16 cellular contexts compared by ENCODE assay signal in the genomic region with DNA sequence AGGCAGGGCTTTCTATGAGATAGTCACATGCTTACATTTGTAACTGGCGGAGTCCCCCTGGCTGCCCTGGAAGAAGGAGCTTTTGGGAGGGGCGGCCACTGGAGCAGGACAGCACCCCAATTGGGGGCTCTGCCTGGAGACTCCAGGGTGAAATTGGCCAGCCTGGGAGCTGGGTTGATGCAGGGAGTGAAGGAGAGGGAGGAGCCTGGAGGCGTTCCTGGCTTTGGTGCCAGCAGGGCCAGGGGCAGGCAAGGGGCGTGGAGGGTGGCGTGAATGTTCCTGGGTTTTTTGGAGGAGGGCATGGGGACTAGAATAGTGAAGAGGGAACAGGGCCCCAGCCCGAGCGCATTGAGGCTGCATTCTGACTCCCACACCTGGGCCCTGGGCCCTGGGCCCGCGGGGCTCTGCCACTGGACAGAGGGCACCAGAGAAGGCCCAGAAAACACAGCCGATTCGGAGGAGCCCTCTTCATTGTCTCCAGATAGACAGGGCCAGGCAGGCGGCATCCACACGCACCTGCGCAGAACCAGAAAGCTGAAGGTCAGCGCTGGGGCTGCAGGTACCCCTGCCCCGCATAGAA. TPM values are rescaled to one million over a fixed set of nuclear protein-coding genes. Genes with fewer than 3 reads are reported as not detected.
A peak's percentile ranks its signal among the peaks of the same experiment; 100 is the strongest.
DNase-seq lines count a peak whose midpoint lies in the region; ATAC-seq and TF ChIP-seq lines count a peak whose summit lies in the region.
"Had no signal": no experiment of that assay in that cellular context is flagged by ENCODE, and none has a peak within 500 bp of the region (broad histone marks: within the 10 kb centered on the region; RNA-seq: fewer than 3 reads in every experiment).

No MANE protein-coding gene starts in this region.

- H3K9me3 ChIP-seq in right cardiac atrium (ENCODE audit: control insufficient read depth, low read length) (no peaks in the 10 kb centered on the region), aorta (ENCODE audit: control insufficient read depth, low read length) (no peaks in the 10 kb centered on the region), ovary (no peaks in the 10 kb centered on the region)
- H3K9me3 ChIP-seq: HAP-1 had no signal

- H3K4me3 ChIP-seq in right cardiac atrium (ENCODE audit: low read length) (no peak overlapping the region), aorta (ENCODE audit: low read length in 2 of 2) (no peak overlapping the region), ovary (no peak overlapping the region)
- H3K4me3 ChIP-seq: HAP-1 had no signal

- DNase-seq in right cardiac atrium (peak in 2 of 3 donors; percentile 11 to 49), Right ventricle myocardium inferior (ENCODE audit: missing footprints) (no peak), MCF 10A (ENCODE audit: unreplicated experiment) (peak; percentile 55), aorta (no peak), ovary (no peak), CD14-positive monocyte (ENCODE audit: low spot score) (no peak)
- DNase-seq: activated CD4-positive, alpha-beta T cell treated with anti-CD3 and anti-CD28 coated beads for 1 hour; erythroblast; hippocampal formation; nephron progenitor cell; stimulated activated naive CD8-positive, alpha-beta T cell treated with anti-CD3 and anti-CD28 coated beads, Interleukin-15, Interleukin-2, amounts not matched to agents 100 U/mL and 50 U/mL, for 24 hours had no signal

- no peaks in the 10 kb centered on the region for H3K4me1 ChIP-seq in right cardiac atrium (ENCODE audit: control insufficient read depth, insufficient read depth, low read length)
- no peaks in the 10 kb centered on the region for H3K4me1 ChIP-seq in aorta (ENCODE audit: control insufficient read depth in 1 of 2, insufficient read depth in 2 of 2, low read length in 2 of 2)
- H3K4me1 ChIP-seq in ovary (ENCODE audit: insufficient read depth): peaks cover 8% of the 10 kb centered on the region
- H3K4me1 ChIP-seq: HAP-1 had no signal

- TF ChIP-seq POLR2A in ovary (IDR thresholded peaks at IDR 0.05): no peak

- TF ChIP-seq CTCF in MCF 10A (IDR thresholded peaks at IDR 0.05; ENCODE audit: unreplicated experiment): no peak
- TF ChIP-seq CTCF in nephron (IDR thresholded peaks at IDR 0.05; ENCODE audit: unreplicated experiment in 3 of 3): no peak
- TF ChIP-seq CTCF in ovary (IDR thresholded peaks at IDR 0.05): no peak
- no peak for TF ChIP-seq CTCF in CD14-positive monocyte (IDR thresholded peaks at IDR 0.05)

- H3K4me3 Mint-ChIP-seq in MCF 10A (ENCODE audit: unreplicated experiment) (peak overlapping the region; percentile 63), nephron (no peak overlapping the region), CD14-positive monocyte (no peak overlapping the region)
- H3K4me3 Mint-ChIP-seq: IgD-negative memory B cell; nephron progenitor cell; T-helper 1 cell treated with Interleukin-12 subunit alpha and Interleukin-12 subunit beta and Interleukin-4 antibody, amounts not matched to agents 30 μg/mL and 1 μg/mL, for 36 hours had no signal

- H3K36me3 ChIP-seq in aorta (ENCODE audit: control insufficient read depth in 1 of 2, insufficient read depth in 2 of 2, low read length in 1 of 2) (no peaks in the 10 kb centered on the region), ovary (no peaks in the 10 kb centered on the region)
- H3K36me3 ChIP-seq: HAP-1 had no signal

- H3K9me3 Mint-ChIP-seq in MCF 10A (ENCODE audit: unreplicated experiment): no peaks in the 10 kb centered on the region
- no peaks in the 10 kb centered on the region for H3K9me3 Mint-ChIP-seq in nephron
- H3K9me3 Mint-ChIP-seq in CD14-positive monocyte: no peaks in the 10 kb centered on the region
- H3K9me3 Mint-ChIP-seq: IgD-negative memory B cell; nephron progenitor cell; T-helper 1 cell treated with Interleukin-12 subunit alpha and Interleukin-12 subunit beta and Interleukin-4 antibody, amounts not matched to agents 30 μg/mL and 1 μg/mL, for 36 hours had no signal

- 90% methylated on average over 16 of the region's 16 CpGs for WGBS in right cardiac atrium
- WGBS in aorta, 2 donors: 79 to 84% methylated on average over 16 of the region's 16 CpGs
- 82 to 89% (median 85%) methylated on average over 16 of the region's 16 CpGs for WGBS in ovary, 3 donors

- POLR2A ChIA-PET in MCF 10A (lab: Yijun Ruan, JAX): interaction anchor here (0.7 to 2.0 kb wide), 9 partner anchors 11 to 265 kb away, joined by 3 to 10 read pairs (median 3); a partner anchor contains a TSS

- H3K36me3 Mint-ChIP-seq in MCF 10A (ENCODE audit: insufficient read depth, unreplicated experiment) (peaks cover 4% of the 10 kb centered on the region), nephron (ENCODE audit: low read depth) (peaks cover under 1% of the 10 kb centered on the region), CD14-positive monocyte (peaks cover 4 to 8% of the 10 kb centered on the region in 2 donors)
- H3K36me3 Mint-ChIP-seq: IgD-negative memory B cell had no signal

- TF ChIP-seq EP300 in ovary (IDR thresholded peaks at IDR 0.05): no peak

- CTCF ChIA-PET in MCF 10A (lab: Yijun Ruan, JAX): interaction anchor here (0.6 to 1.7 kb wide), 4 partner anchors 86 to 311 kb away, joined by 3 to 8 read pairs (median 3); a partner anchor contains a TSS

- BruUV-seq in MCF 10A (replicated peaks; lab: Mats Ljungman, UMichigan): no TSS peak

- H3K27ac ChIP-seq in right cardiac atrium (ENCODE audit: low read length) (no peak overlapping the region), aorta (ENCODE audit: low read depth in 1 of 2, low read length in 2 of 2) (no peak overlapping the region), ovary (no peak overlapping the region)

- H3K27me3 ChIP-seq in right cardiac atrium (ENCODE audit: control insufficient read depth, insufficient read depth) (no peaks in the 10 kb centered on the region), aorta (ENCODE audit: control insufficient read depth in 1 of 2, insufficient read depth in 2 of 2, low read length in 1 of 2) (no peaks in the 10 kb centered on the region), ovary (no peaks in the 10 kb centered on the region)

- H3K4me1 Mint-ChIP-seq in MCF 10A (ENCODE audit: insufficient read depth, unreplicated experiment): peaks cover 35% of the 10 kb centered on the region
- peaks cover 13% of the 10 kb centered on the region for H3K4me1 Mint-ChIP-seq in nephron
- H3K4me1 Mint-ChIP-seq in CD14-positive monocyte: no peaks in the 10 kb centered on the region

- intact Hi-C loops in right cardiac atrium (cut with DNase I): loop anchor here in 1 of 4 donors (2.0 kb wide), 1 partner anchor 75 kb away; no protein-coding TSS in a partner anchor
- intact Hi-C loops in Right ventricle myocardium inferior (cut with DNase I): no loop called here
- intact Hi-C loops in MCF 10A (cut with micrococcal nuclease): loop anchor here (5.0 kb wide), 2 partner anchors 74 to 169 kb away; no protein-coding TSS in a partner anchor
- intact Hi-C loops in aorta (cut with DNase I): no loop called here
- intact Hi-C loops in ovary (cut with DNase I): no loop called here
- intact Hi-C loops in CD14-positive monocyte (cut with micrococcal nuclease): no loop called here

- ATAC-seq in right cardiac atrium (peak in 1 of 2 donors; percentile 1), Right ventricle myocardium inferior (no peak), aorta (ENCODE audit: low FRiP score) (peak; percentile 21), esophagus mucosa (no peak)
- ATAC-seq: stimulated activated naive CD8-positive, alpha-beta T cell treated with anti-CD3 and anti-CD28 coated beads, Interleukin-15, Interleukin-2, amounts not matched to agents 100 U/mL and 50 U/mL, for 24 hours had no signal

- no peaks in the 10 kb centered on the region for H3K27me3 Mint-ChIP-seq in MCF 10A (ENCODE audit: insufficient read depth, unreplicated experiment)
- no peaks in the 10 kb centered on the region for H3K27me3 Mint-ChIP-seq in nephron (ENCODE audit: low read depth)
- H3K27me3 Mint-ChIP-seq in CD14-positive monocyte (ENCODE audit: low read depth in 3 of 3): peaks cover 0 to 2% (median 2%) of the 10 kb centered on the region in 3 donors
- H3K27me3 Mint-ChIP-seq: IgD-negative memory B cell had no signal

- H3K27ac Mint-ChIP-seq in MCF 10A (ENCODE audit: low read depth, unreplicated experiment) (peak overlapping the region; percentile 55), nephron (peak overlapping the region in 2 of 3 experiments; percentile 64 to 88), CD14-positive monocyte (no peak overlapping the region)
- H3K27ac Mint-ChIP-seq: IgD-negative memory B cell; nephron progenitor cell; T-helper 1 cell treated with Interleukin-12 subunit alpha and Interleukin-12 subunit beta and Interleukin-4 antibody, amounts not matched to agents 30 μg/mL and 1 μg/mL, for 36 hours had no signal

RNA-seq across cellular contexts. Expression of a gene that starts 29.5 kb away (rescaled TPM):
- total RNA-seq in right cardiac atrium: 10 to 100 TPM in 1 of 4 donors, 1 to 10 TPM in 3; 1.5 to 13.7 (median 4.7) TPM
- 2.2 TPM for polyA plus RNA-seq in right cardiac atrium
- total RNA-seq in Right ventricle myocardium inferior: not detected
- not detected in 2 replicates for total RNA-seq in MCF 10A (2022)
- total RNA-seq in aorta: 100 to 1,000 TPM in 1 of 2 donors, 10 to 100 TPM in 1; 15.8 to 142 TPM
- polyA plus RNA-seq in aorta: 10 to 100 TPM in 1 of 2 donors, 1 to 10 TPM in 1; 9.8 to 14.4 TPM
- total RNA-seq in ovary: under 1 TPM in 4 of 7 donors, not detected in 3; 0.17 to 0.92 (median 0.52) TPM
- polyA plus RNA-seq in ovary: under 1 TPM; 0.08 to 0.35 TPM
- polyA plus RNA-seq in CD14-positive monocyte: not detected
- 0.16 TPM for total RNA-seq in esophagus mucosa
- polyA plus RNA-seq: IgD-negative memory B cell had no signal

Comparison
In these comparisons a context has a peak if more than half of its experiments do, and no peak if none do; other contexts are left out.
1. DNase-seq: peak in right cardiac atrium (2 of 3) and MCF 10A (single experiment); none in Right ventricle myocardium inferior (single experiment), aorta (0 of 2), ovary (0 of 5) and CD14-positive monocyte (single experiment).
2. H3K27ac Mint-ChIP-seq: peak in MCF 10A (single experiment) and nephron (2 of 3); none in CD14-positive monocyte (0 of 7).